Comparison of ENCODE assay signal across 3 cellular contexts in genomic region chr6:111134470-111134869, GRCh38. TPM values are rescaled to one million over a fixed set of nuclear protein-coding genes. Genes with fewer than 3 reads are reported as not detected.
"Had no signal": no experiment of that assay in that cellular context is flagged by ENCODE, and none has a peak within 500 bp of the region (broad histone marks: within the 10 kb centered on the region; RNA-seq: fewer than 3 reads in every experiment).

No MANE protein-coding gene starts in this region.

RNA-seq across cellular contexts. Expression of gene SLC16A10, which starts 47.2 kb away (rescaled TPM):
- total RNA-seq: GM23248, HFFc6, IMR-90 had no signal
- polyA plus RNA-seq: GM23248, IMR-90 had no signal
